14 cellular contexts compared by ENCODE assay signal in genomic region chr9:76560481-76560891, GRCh38.
DNase-seq lines count a peak whose midpoint lies in the region; ATAC-seq and TF ChIP-seq lines count a peak whose summit lies in the region.
"Had no signal": no experiment of that assay in that cellular context is flagged by ENCODE, and none has a peak within 500 bp of the region (broad histone marks: within the 10 kb centered on the region; RNA-seq: fewer than 3 reads in every experiment).

No MANE protein-coding gene starts in this region.

- peaks cover 0 to 2% of the 10 kb centered on the region in 2 donors for H3K27me3 Mint-ChIP-seq in natural killer cell (ENCODE audit: low read depth in 2 of 2)

- H3K27ac ChIP-seq in BLaER1 (no peak overlapping the region), mucosa of rectum (ENCODE audit: low read depth in 2 of 2, low read length in 2 of 2) (peak overlapping the region; percentile 36 to 67)
- H3K27ac ChIP-seq: lower lobe of right lung had no signal

- peak overlapping the region; percentile 61 for H3K4me2 ChIP-seq in BLaER1

- ATAC-seq in natural killer cell (no peak), GM18519 (IDR thresholded peaks at IDR 0.05; ENCODE audit: low FRiP score, unreplicated experiment) (no peak)
- ATAC-seq: heart right ventricle; lower lobe of right lung; stimulated activated effector memory CD8-positive, alpha-beta T cell treated with anti-CD3 and anti-CD28 coated beads, Interleukin-12 subunit alpha, Interleukin-12 subunit beta, amount 100 ng/mL, for 72 hours had no signal

- no peak overlapping the region for H3K4me3 Mint-ChIP-seq in natural killer cell
- H3K4me3 Mint-ChIP-seq: activated naive CD4-positive, alpha-beta T cell treated with anti-CD3 and anti-CD28 coated beads, Interleukin-2, amount 10 ng/mL, durations not matched to agents 7 days and 5 days; stimulated activated effector memory CD8-positive, alpha-beta T cell treated with anti-CD3 and anti-CD28 coated beads, Interleukin-12 subunit alpha, Interleukin-12 subunit beta, amount 100 ng/mL, for 72 hours had no signal

- no peak overlapping the region for H3K4me3 ChIP-seq in BLaER1
- no peak overlapping the region for H3K4me3 ChIP-seq in cardiac fibroblast (replicated peaks in 1 of 2; ENCODE audit: low read depth in 2 of 2, low read length in 2 of 2)
- no peak overlapping the region for H3K4me3 ChIP-seq in mucosa of rectum (ENCODE audit: low read length in 2 of 2)
- H3K4me3 ChIP-seq: heart right ventricle, lower lobe of right lung had no signal

- no peaks in the 10 kb centered on the region for H4K20me1 ChIP-seq in BLaER1

- H3K4me1 ChIP-seq in BLaER1 (peaks cover 46% of the 10 kb centered on the region), mucosa of rectum (ENCODE audit: control insufficient read depth in 2 of 2, insufficient read depth in 2 of 2, low read length in 2 of 2) (peaks cover 3% of the 10 kb centered on the region in 2 donors)

- H3K9ac ChIP-seq in BLaER1 (no peak overlapping the region), mucosa of rectum (ENCODE audit: low read depth in 1 of 2, low read length in 2 of 2) (no peak overlapping the region)

- H3K9me3 ChIP-seq in BLaER1 (peaks cover 7% of the 10 kb centered on the region), mucosa of rectum (ENCODE audit: control insufficient read depth in 2 of 2, low read length in 2 of 2) (no peaks in the 10 kb centered on the region)
- H3K9me3 ChIP-seq: lower lobe of right lung had no signal

- intact Hi-C loops in natural killer cell (cut with micrococcal nuclease): no loop called here

- H3K27me3 ChIP-seq in BLaER1 (no peaks in the 10 kb centered on the region), mucosa of rectum (ENCODE audit: control insufficient read depth in 2 of 2, insufficient read depth in 2 of 2, low read length in 2 of 2) (no peaks in the 10 kb centered on the region)
- H3K27me3 ChIP-seq: heart right ventricle had no signal

- no peaks in the 10 kb centered on the region for H3K36me3 Mint-ChIP-seq in natural killer cell
- H3K36me3 Mint-ChIP-seq: activated naive CD4-positive, alpha-beta T cell treated with anti-CD3 and anti-CD28 coated beads, Interleukin-2, amount 10 ng/mL, durations not matched to agents 7 days and 5 days; stimulated activated effector memory CD8-positive, alpha-beta T cell treated with anti-CD3 and anti-CD28 coated beads, Interleukin-12 subunit alpha, Interleukin-12 subunit beta, amount 100 ng/mL, for 72 hours had no signal

- no peak overlapping the region for H3K27ac Mint-ChIP-seq in natural killer cell
- H3K27ac Mint-ChIP-seq: activated naive CD4-positive, alpha-beta T cell treated with anti-CD3 and anti-CD28 coated beads, Interleukin-2, amount 10 ng/mL, durations not matched to agents 7 days and 5 days; stimulated activated effector memory CD8-positive, alpha-beta T cell treated with anti-CD3 and anti-CD28 coated beads, Interleukin-12 subunit alpha, Interleukin-12 subunit beta, amount 100 ng/mL, for 72 hours had no signal

- H3K36me3 ChIP-seq in BLaER1: no peaks in the 10 kb centered on the region
- H3K36me3 ChIP-seq in mucosa of rectum (ENCODE audit: control insufficient read depth in 2 of 2, insufficient read depth in 2 of 2, low read length in 2 of 2): no peaks in the 10 kb centered on the region
- H3K36me3 ChIP-seq: heart right ventricle, lower lobe of right lung had no signal

- H3K4me1 Mint-ChIP-seq in natural killer cell: peaks cover 24 to 26% of the 10 kb centered on the region in 2 donors
- H3K4me1 Mint-ChIP-seq: activated naive CD4-positive, alpha-beta T cell treated with anti-CD3 and anti-CD28 coated beads, Interleukin-2, amount 10 ng/mL, durations not matched to agents 7 days and 5 days had no signal

- TF ChIP-seq CTCF in cardiac fibroblast (IDR thresholded peaks at IDR 0.05; ENCODE audit: low read depth, low read length) (no peak), natural killer cell (IDR thresholded peaks at IDR 0.05) (no peak)

- no peaks in the 10 kb centered on the region for H3K9me3 Mint-ChIP-seq in natural killer cell
- H3K9me3 Mint-ChIP-seq: activated naive CD4-positive, alpha-beta T cell treated with anti-CD3 and anti-CD28 coated beads, Interleukin-2, amount 10 ng/mL, durations not matched to agents 7 days and 5 days; stimulated activated effector memory CD8-positive, alpha-beta T cell treated with anti-CD3 and anti-CD28 coated beads, Interleukin-12 subunit alpha, Interleukin-12 subunit beta, amount 100 ng/mL, for 72 hours had no signal

- DNase-seq in M059J (ENCODE audit: low read depth) (peak; percentile 84), cardiac fibroblast (ENCODE audit: low read depth in 2 of 2) (peak; percentile 55 to 86), natural killer cell (no peak), NCI-H524 treated with DMSO at 0.1 percent for 48 hours (lab: John Stamatoyannopoulos, UW) (no peak), pons (ENCODE audit: low spot score) (no peak)
- DNase-seq: activated naive CD4-positive, alpha-beta T cell treated with anti-CD3 and anti-CD28 coated beads, Interleukin-2, amount 10 ng/mL, durations not matched to agents 7 days and 5 days; heart right ventricle; lower lobe of right lung; NCI-H510A treated with DMSO at 0.1 percent for 48 hours; Right ventricle myocardium superior had no signal

Comparison
In these comparisons a context has a peak if more than half of its experiments do, and no peak if none do; other contexts are left out.
1. DNase-seq: peak in M059J (single experiment) and cardiac fibroblast (2 of 2); none in natural killer cell (single experiment), NCI-H524 treated with DMSO at 0.1 percent for 48 hours (single experiment) and pons (single experiment).